ENCODE assay signal across 29 cellular contexts in the genomic region with DNA sequence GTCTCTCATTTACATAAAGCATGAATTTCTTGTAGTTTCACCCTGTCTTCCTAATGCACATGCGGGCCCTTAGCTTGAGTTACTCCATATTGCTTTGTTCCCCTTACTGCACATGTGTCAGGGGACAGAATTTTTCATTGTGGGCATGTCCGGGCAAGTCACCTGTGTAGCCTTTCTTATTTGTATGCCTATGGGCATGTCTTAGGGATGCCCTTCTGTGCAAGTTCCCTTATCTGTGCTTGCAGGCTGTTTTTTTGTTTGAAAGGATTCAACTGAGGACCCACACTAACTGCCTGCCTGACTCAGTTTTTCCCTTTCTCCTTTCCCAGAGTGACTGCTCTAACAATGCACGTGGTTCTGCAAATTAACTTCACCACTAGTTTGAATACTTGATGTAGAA.
"Had no signal": no experiment of that assay in that cellular context is flagged by ENCODE, and none has a peak within 500 bp of the region (broad histone marks: within the 10 kb centered on the region; RNA-seq: fewer than 3 reads in every experiment).

No MANE protein-coding gene starts in this region.

- DNase-seq: cerebellar nuclear complex; dorsolateral prefrontal cortex; effector CD4-positive, alpha-beta T cell; erythroblast; esophagus squamous epithelium; hypothalamus; immature natural killer cell; islet precursor cell; left ventricle myocardium superior; lower lobe of right lung; mucosa of descending colon; naive B cell; nucleus accumbens; psoas muscle; right cardiac atrium; spleen; stimulated activated CD4-positive, alpha-beta T cell treated with anti-CD3 and anti-CD28 coated beads, Interleukin-4, amount 100 ng/mL, for 4 hours; stimulated activated naive CD8-positive, alpha-beta T cell treated with anti-CD3 and anti-CD28 coated beads, Interleukin-15, Interleukin-2, amounts not matched to agents 100 U/mL and 50 U/mL, for 24 hours; substantia nigra; testis; tibial artery; upper lobe of left lung had no signal

- H3K4me1 ChIP-seq: esophagus squamous epithelium, lower lobe of right lung, psoas muscle, spleen, testis, tibial artery, upper lobe of left lung had no signal

- H3K36me3 ChIP-seq: esophagus squamous epithelium, lower lobe of right lung, spleen, tibial artery, upper lobe of left lung had no signal

- H3K27ac Mint-ChIP-seq: immature natural killer cell; memory B cell; mesothelial cell of epicardium; naive B cell; natural killer cell treated with Interleukin-12 subunit alpha and Interleukin-12 subunit beta and Interleukin-15 and Interleukin-18, amount 100 ng/mL, for 72 hours; stimulated activated memory B cell treated with anti-CD40 and anti-IgM and Interleukin-4, amounts not matched to agents 10 μg/mL and 1 μg/mL and 100 μg/mL, for 72 hours had no signal

- H3K9me3 Mint-ChIP-seq: natural killer cell treated with Interleukin-12 subunit alpha and Interleukin-12 subunit beta and Interleukin-15 and Interleukin-18, amount 100 ng/mL, for 72 hours; stimulated activated memory B cell treated with anti-CD40 and anti-IgM and Interleukin-4, amounts not matched to agents 10 μg/mL and 1 μg/mL and 100 μg/mL, for 72 hours had no signal

- H3K9me3 ChIP-seq: esophagus squamous epithelium, lower lobe of right lung, psoas muscle, testis, tibial artery, upper lobe of left lung had no signal

- H3K27me3 ChIP-seq: dorsolateral prefrontal cortex, esophagus squamous epithelium, spleen, testis, tibial artery, upper lobe of left lung had no signal

- H3K4me1 Mint-ChIP-seq: immature natural killer cell; memory B cell; naive B cell; stimulated activated memory B cell treated with anti-CD40 and anti-IgM and Interleukin-4, amounts not matched to agents 10 μg/mL and 1 μg/mL and 100 μg/mL, for 72 hours had no signal

- H3K4me3 ChIP-seq: dorsolateral prefrontal cortex, esophagus squamous epithelium, lower lobe of right lung, mucosa of descending colon, psoas muscle, skin epidermis, spleen, testis, tibial artery, upper lobe of left lung had no signal

- H3K27ac ChIP-seq: dorsolateral prefrontal cortex, esophagus squamous epithelium, lower lobe of right lung, psoas muscle, skin epidermis, spleen, testis, tibial artery, upper lobe of left lung had no signal

- H3K27me3 Mint-ChIP-seq: stimulated activated memory B cell treated with anti-CD40 and anti-IgM and Interleukin-4, amounts not matched to agents 10 μg/mL and 1 μg/mL and 100 μg/mL, for 72 hours had no signal

- ATAC-seq: left ventricle myocardium superior; lower lobe of right lung; mucosa of descending colon; psoas muscle; right cardiac atrium; stimulated activated memory B cell treated with anti-CD40 and anti-IgM and Interleukin-4, amounts not matched to agents 10 μg/mL and 1 μg/mL and 100 μg/mL, for 72 hours; stimulated activated naive CD8-positive, alpha-beta T cell treated with anti-CD3 and anti-CD28 coated beads, Interleukin-15, Interleukin-2, amounts not matched to agents 100 U/mL and 50 U/mL, for 24 hours had no signal

- H3K4me3 Mint-ChIP-seq: immature natural killer cell; memory B cell; mesothelial cell of epicardium; naive B cell; natural killer cell treated with Interleukin-12 subunit alpha and Interleukin-12 subunit beta and Interleukin-15 and Interleukin-18, amount 100 ng/mL, for 72 hours; neural crest cell; stimulated activated memory B cell treated with anti-CD40 and anti-IgM and Interleukin-4, amounts not matched to agents 10 μg/mL and 1 μg/mL and 100 μg/mL, for 72 hours had no signal

- H3K36me3 Mint-ChIP-seq: immature natural killer cell; memory B cell; naive B cell; natural killer cell treated with Interleukin-12 subunit alpha and Interleukin-12 subunit beta and Interleukin-15 and Interleukin-18, amount 100 ng/mL, for 72 hours; stimulated activated memory B cell treated with anti-CD40 and anti-IgM and Interleukin-4, amounts not matched to agents 10 μg/mL and 1 μg/mL and 100 μg/mL, for 72 hours had no signal

- FAIRE-seq: urothelium cell line had no signal
